26 cellular contexts compared by ENCODE assay signal in genomic region chr12:124107299-124107698, GRCh38.
"Had no signal": no experiment of that assay in that cellular context is flagged by ENCODE, and none has a peak within 500 bp of the region (broad histone marks: within the 10 kb centered on the region; RNA-seq: fewer than 3 reads in every experiment).

No MANE protein-coding gene starts in this region.

- H3K4me1 Mint-ChIP-seq: activated CD4-positive, alpha-beta T cell treated with anti-CD3 and anti-CD28 coated beads, Interleukin-2, amount 10 ng/mL, durations not matched to agents 24 days and 14 days; activated naive CD4-positive, alpha-beta T cell treated with anti-CD3 and anti-CD28 coated beads, Interleukin-2, amount 50 U/mL, for 24 hours; activated naive CD8-positive, alpha-beta T cell treated with anti-CD3 and anti-CD28 coated beads, Interleukin-2, amount 50 U/mL, for 24 hours; central memory CD8-positive, alpha-beta T cell; T-helper 17 cell had no signal

- H3K9me3 Mint-ChIP-seq: activated CD4-positive, alpha-beta memory T cell treated with anti-CD3 and anti-CD28 coated beads for 36 hours; activated naive CD4-positive, alpha-beta T cell treated with anti-CD3 and anti-CD28 coated beads, Interleukin-2, amount 50 U/mL, for 24 hours; activated naive CD8-positive, alpha-beta T cell treated with anti-CD3 and anti-CD28 coated beads, Interleukin-2, amount 50 U/mL, for 24 hours; central memory CD8-positive, alpha-beta T cell had no signal

- ATAC-seq: activated naive CD8-positive, alpha-beta T cell treated with anti-CD3 and anti-CD28 coated beads, Interleukin-2, amount 50 U/mL, for 24 hours; gastrocnemius medialis; T-helper 17 cell had no signal

- H3K4me2 ChIP-seq: smooth muscle cell had no signal

- H3K4me3 ChIP-seq: breast epithelium, gastrocnemius medialis, left ventricle myocardium inferior, lung, right atrium auricular region, smooth muscle cell, suprapubic skin, tibial nerve had no signal

- H3K36me3 Mint-ChIP-seq: activated CD4-positive, alpha-beta memory T cell treated with anti-CD3 and anti-CD28 coated beads for 36 hours; activated naive CD4-positive, alpha-beta T cell treated with anti-CD3 and anti-CD28 coated beads, Interleukin-2, amount 50 U/mL, for 24 hours; naive B cell had no signal

- H3K9me3 ChIP-seq: breast epithelium, gastrocnemius medialis, left ventricle myocardium inferior, right atrium auricular region, suprapubic skin, tibial nerve had no signal

- H3K27ac ChIP-seq: breast epithelium, gastrocnemius medialis, left ventricle myocardium inferior, right atrium auricular region, suprapubic skin, tibial nerve had no signal

- H3K27me3 Mint-ChIP-seq: activated CD4-positive, alpha-beta memory T cell treated with anti-CD3 and anti-CD28 coated beads for 36 hours; activated CD4-positive, alpha-beta T cell treated with anti-CD3 and anti-CD28 coated beads, Interleukin-2, amount 10 ng/mL, durations not matched to agents 24 days and 14 days; activated naive CD4-positive, alpha-beta T cell treated with anti-CD3 and anti-CD28 coated beads, Interleukin-2, amount 50 U/mL, for 24 hours; activated naive CD8-positive, alpha-beta T cell treated with anti-CD3 and anti-CD28 coated beads, Interleukin-2, amount 50 U/mL, for 24 hours; naive B cell; T-helper 17 cell had no signal

- H3K27ac Mint-ChIP-seq: activated CD4-positive, alpha-beta memory T cell treated with anti-CD3 and anti-CD28 coated beads for 36 hours; activated CD4-positive, alpha-beta T cell treated with anti-CD3 and anti-CD28 coated beads, Interleukin-2, amount 10 ng/mL, durations not matched to agents 24 days and 14 days; activated naive CD4-positive, alpha-beta T cell treated with anti-CD3 and anti-CD28 coated beads, Interleukin-2, amount 50 U/mL, for 24 hours; activated naive CD8-positive, alpha-beta T cell treated with anti-CD3 and anti-CD28 coated beads, Interleukin-2, amount 50 U/mL, for 24 hours; T-helper 17 cell had no signal

- H3K27me3 ChIP-seq: breast epithelium, gastrocnemius medialis, right atrium auricular region, suprapubic skin, tibial nerve had no signal

- H3K4me3 Mint-ChIP-seq: activated CD4-positive, alpha-beta memory T cell treated with anti-CD3 and anti-CD28 coated beads for 36 hours; activated CD4-positive, alpha-beta T cell treated with anti-CD3 and anti-CD28 coated beads, Interleukin-2, amount 10 ng/mL, durations not matched to agents 24 days and 14 days; activated naive CD4-positive, alpha-beta T cell treated with anti-CD3 and anti-CD28 coated beads, Interleukin-2, amount 50 U/mL, for 24 hours; activated naive CD8-positive, alpha-beta T cell treated with anti-CD3 and anti-CD28 coated beads, Interleukin-2, amount 50 U/mL, for 24 hours; central memory CD8-positive, alpha-beta T cell; naive B cell; T-helper 17 cell had no signal

- DNase-seq: activated CD4-positive, alpha-beta memory T cell treated with anti-CD3 and anti-CD28 coated beads for 36 hours; activated CD4-positive, alpha-beta T cell treated with anti-CD3 and anti-CD28 coated beads, Interleukin-2, amount 10 ng/mL, durations not matched to agents 24 days and 14 days; activated CD4-positive, CD25-positive, alpha-beta regulatory T cell treated with anti-CD3 and anti-CD28 coated beads, Interleukin-2, amount 50 U/mL, for 72 hours; activated CD8-positive, alpha-beta memory T cell treated with anti-CD3 and anti-CD28 coated beads, Interleukin-2, amount 50 U/mL, for 4 hours; activated gamma-delta T cell; activated naive CD8-positive, alpha-beta T cell treated with anti-CD3 and anti-CD28 coated beads, Interleukin-2, amount 50 U/mL, for 24 hours; activated T-cell treated with anti-CD3 and anti-CD28 coated beads, Interleukin-2, amount 50 U/mL, for 1 hour; dermis blood vessel endothelial cell; effector CD8-positive, alpha-beta T cell; gastrocnemius medialis; glutamatergic neuron; left ventricle myocardium inferior; naive B cell; occipital lobe; stimulated activated CD4-positive, alpha-beta T cell treated with anti-CD3 and anti-CD28 coated beads, Interleukin-1b, Interleukin-23, amount 100 ng/mL, for 48 hours; stimulated activated naive CD4-positive, alpha-beta T cell; T-helper 17 cell; T1000 had no signal

- H3K4me1 ChIP-seq: breast epithelium, gastrocnemius medialis, left ventricle myocardium inferior, right atrium auricular region, suprapubic skin, tibial nerve had no signal

- H3K36me3 ChIP-seq: breast epithelium, gastrocnemius medialis, left ventricle myocardium inferior, right atrium auricular region, suprapubic skin, tibial nerve had no signal
